8 cellular contexts compared by ENCODE assay signal in the genomic region with DNA sequence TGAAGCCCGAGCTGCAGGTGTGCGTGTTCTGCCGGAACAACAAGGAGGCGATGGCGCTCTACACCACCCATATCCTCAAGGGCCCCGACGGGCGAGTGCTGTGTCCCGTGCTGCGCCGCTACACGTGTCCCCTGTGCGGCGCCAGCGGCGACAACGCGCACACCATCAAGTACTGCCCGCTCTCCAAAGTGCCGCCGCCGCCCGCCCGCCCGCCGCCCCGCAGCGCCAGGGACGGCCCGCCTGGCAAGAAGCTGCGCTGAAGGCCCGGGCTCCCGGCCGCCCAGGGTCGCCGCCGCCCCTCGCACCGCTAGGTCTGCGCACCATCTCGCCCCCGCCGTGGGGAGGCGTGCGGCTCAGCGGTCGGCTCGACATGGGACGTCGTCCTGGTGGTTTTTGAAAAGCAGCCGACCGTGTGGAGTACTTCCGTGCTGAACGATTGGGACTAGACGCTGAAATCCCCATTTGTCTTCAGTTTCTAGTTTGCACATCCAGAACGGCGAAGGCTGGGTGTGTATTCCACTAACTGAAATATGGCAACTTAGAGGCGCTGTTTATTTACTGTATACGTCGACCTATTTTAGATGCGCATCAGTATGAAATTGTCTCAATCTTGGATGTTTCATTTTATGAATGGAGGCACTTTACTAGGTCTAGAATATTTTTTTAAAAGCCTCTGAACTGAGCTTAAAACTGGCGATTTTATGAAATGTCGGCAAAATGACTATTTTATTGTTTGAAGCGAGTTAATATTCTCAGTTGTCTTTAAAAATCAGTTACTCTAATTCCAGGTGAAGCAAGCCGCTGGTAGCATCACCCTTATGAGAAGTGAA. TPM values are rescaled to one million over a fixed set of nuclear protein-coding genes. Genes with fewer than 3 reads are reported as not detected.
DNase-seq lines count a peak whose midpoint lies in the region; ATAC-seq and TF ChIP-seq lines count a peak whose summit lies in the region.

No MANE protein-coding gene starts in this region.

- TF ChIP-seq CTCF in cardiac muscle cell (IDR thresholded peaks at IDR 0.05; ENCODE audit: low read depth, low read length) (no peak), sigmoid colon (IDR thresholded peaks at IDR 0.05) (no peak)

- H3K4me1 ChIP-seq in cardiac muscle cell (ENCODE audit: low read depth) (no peaks in the 10 kb centered on the region), sigmoid colon (peaks cover 0 to 46% (median 40%) of the 10 kb centered on the region in 4 donors)

- H3K27me3 ChIP-seq in cardiac muscle cell (no peaks in the 10 kb centered on the region), sigmoid colon (no peaks in the 10 kb centered on the region)

- no peaks in the 10 kb centered on the region for H3K9me3 ChIP-seq in cardiac muscle cell (ENCODE audit: low read depth)
- no peaks in the 10 kb centered on the region for H3K9me3 ChIP-seq in sigmoid colon

- peaks cover 18% of the 10 kb centered on the region for H3K36me3 ChIP-seq in cardiac muscle cell
- H3K36me3 ChIP-seq in sigmoid colon, result peaks cover 5 to 17% (median 9%) of the 10 kb centered on the region in 4 donors

- intact Hi-C loops in sigmoid colon (cut with DNase I), result loop anchor here (5.0 kb wide), 1 partner anchor 47 kb away; no protein-coding TSS in a partner anchor

- H3K27ac ChIP-seq in cardiac muscle cell (no peak overlapping the region), sigmoid colon (peak overlapping the region; percentile 32 to 89 (median 78))

- peak; percentile 60 for ATAC-seq in GM19438 (IDR thresholded peaks at IDR 0.05; ENCODE audit: low read depth, unreplicated experiment)
- ATAC-seq in HG03460 (IDR thresholded peaks at IDR 0.05; ENCODE audit: unreplicated experiment), result peak; percentile 59

- TF ChIP-seq POLR2A in sigmoid colon (IDR thresholded peaks at IDR 0.05), result no peak

- DNase-seq in DMS153 treated with DMSO at 0.1 percent for 48 hours (lab: John Stamatoyannopoulos, UW; ENCODE audit: unreplicated experiment), result peak; percentile 14
- DNase-seq in RPMI7951 (ENCODE audit: low read depth), result peak; percentile 44
- peak; percentile 30 for DNase-seq in activated gamma-delta T cell treated with Interleukin-2 at 50 U/mL for 16 hours
- peak; percentile 57 to 72 for DNase-seq in cardiac muscle cell (ENCODE audit: low read depth in 1 of 2, low spot score in 1 of 2)
- no peak for DNase-seq in sigmoid colon
- DNase-seq in pons (ENCODE audit: low spot score), result no peak

- H3K4me3 ChIP-seq in cardiac muscle cell, result peak overlapping the region; percentile 52
- peak overlapping the region; percentile 22 to 77 (median 69) for H3K4me3 ChIP-seq in sigmoid colon

- WGBS in sigmoid colon, 2 donors, result 4 to 6% methylated on average over 65 of the region's 65 CpGs

- TF ChIP-seq EP300 in sigmoid colon (IDR thresholded peaks at IDR 0.05), result no peak

RNA-seq across cellular contexts. Expression of a gene that starts 1.1 kb away (rescaled TPM):
- 1.1 and 1.6 TPM in 2 replicates for total RNA-seq in RPMI7951 (2014; rRNA removed; shearing (Covaris generic))
- total RNA-seq in cardiac muscle cell (1.0 and 1.5 TPM in 2 replicates), sigmoid colon (1 to 10 TPM; 2.6 to 4.7 (median 4.0) TPM)
- polyA plus RNA-seq in cardiac muscle cell (2.5 and 4.5 TPM in 2 replicates), sigmoid colon (under 1 TPM in 1 of 3 donors, not detected in 2; 0.69 TPM)

RNA-seq across cellular contexts. Expression of a gene that starts 50.0 kb away (rescaled TPM):
- total RNA-seq in RPMI7951 (2014; rRNA removed; shearing (Covaris generic)), result 46.7 and 50.8 TPM in 2 replicates
- total RNA-seq in cardiac muscle cell, result 64.2 and 140 TPM in 2 replicates
- 56.7 and 73.9 TPM in 2 replicates for polyA plus RNA-seq in cardiac muscle cell
- 100 to 1,000 TPM in 3 of 4 donors, 10 to 100 TPM in 1; 98.4 to 135 (median 110) TPM for total RNA-seq in sigmoid colon
- polyA plus RNA-seq in sigmoid colon, result 10 to 100 TPM; 27.5 to 71.0 (median 33.0) TPM

Comparison
In these comparisons a context has a peak if more than half of its experiments do, and no peak if none do; other contexts are left out.
1. DNase-seq: peak in DMS153 treated with DMSO at 0.1 percent for 48 hours (single experiment), RPMI7951 (single experiment), activated gamma-delta T cell treated with Interleukin-2 at 50 U/mL for 16 hours (single experiment) and cardiac muscle cell (2 of 2); none in sigmoid colon (single experiment) and pons (single experiment).